ENCODE assay signal across 9 cellular contexts in the genomic region with DNA sequence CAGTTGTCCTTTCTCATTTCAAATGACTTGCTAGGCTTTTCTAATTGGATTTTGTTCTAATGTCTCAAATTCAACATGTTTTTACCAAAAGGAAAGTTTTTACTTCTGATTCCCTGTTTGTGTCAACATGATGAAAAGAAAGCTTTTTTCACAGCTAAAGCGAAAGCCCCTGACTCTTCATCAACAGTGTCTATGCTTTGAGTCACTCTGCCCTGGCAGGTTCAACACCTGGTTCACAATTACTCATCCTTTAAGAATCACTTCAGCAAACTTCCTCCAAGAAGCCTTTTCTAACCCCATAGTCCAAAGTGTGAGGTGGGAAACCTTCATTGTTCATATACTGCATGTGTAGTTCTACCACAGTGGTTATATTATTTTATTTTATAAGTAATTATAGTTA. TPM values are rescaled to one million over a fixed set of nuclear protein-coding genes. Genes with fewer than 3 reads are reported as not detected.
DNase-seq lines count a peak whose midpoint lies in the region; ATAC-seq and TF ChIP-seq lines count a peak whose summit lies in the region.
"Had no signal": no experiment of that assay in that cellular context is flagged by ENCODE, and none has a peak within 500 bp of the region (broad histone marks: within the 10 kb centered on the region; RNA-seq: fewer than 3 reads in every experiment).

No MANE protein-coding gene starts in this region.

- no peak overlapping the region for H3K9ac ChIP-seq in OCI-LY3 (ENCODE audit: low read length)

- H2AFZ ChIP-seq in OCI-LY3 (ENCODE audit: low read depth, low read length) = no peak overlapping the region

- H3K36me3 ChIP-seq in OCI-LY3 (replicated peaks; ENCODE audit: low read depth, low read length) = no peaks in the 10 kb centered on the region

- H3K27me3 ChIP-seq in OCI-LY3 (ENCODE audit: low read depth, low read length) = no peaks in the 10 kb centered on the region

- H3K4me1 ChIP-seq in OCI-LY3 (ENCODE audit: low read length) = peaks cover 22% of the 10 kb centered on the region

- H3K4me3 ChIP-seq in OCI-LY3 (ENCODE audit: low read length) = no peak overlapping the region

- TF ChIP-seq CTCF in OCI-LY3 (IDR thresholded peaks at IDR 0.05; ENCODE audit: low read depth, low read length) = no peak

- ATAC-seq in GM19025 (IDR thresholded peaks at IDR 0.05; ENCODE audit: low read depth, unreplicated experiment) (peak; percentile 69), HG02852 (IDR thresholded peaks at IDR 0.05; ENCODE audit: unreplicated experiment) (peak; percentile 84)

- H3K27ac ChIP-seq in OCI-LY3 (ENCODE audit: low read length) = no peak overlapping the region

- no peaks in the 10 kb centered on the region for H3K79me2 ChIP-seq in OCI-LY3 (ENCODE audit: low read length)

- no peaks in the 10 kb centered on the region for H3K9me3 ChIP-seq in OCI-LY3 (ENCODE audit: insufficient read depth, low read length)

- no peaks in the 10 kb centered on the region for H4K20me1 ChIP-seq in OCI-LY3 (ENCODE audit: insufficient read depth, low read length)

- peak overlapping the region; percentile 16; the same call in 1 of the 2 replicates for H3K4me2 ChIP-seq in OCI-LY3 (ENCODE audit: low read length)

- peak; percentile 61 for DNase-seq in A172 (ENCODE audit: low spot score)
- DNase-seq in GOT3 (lab: John Stamatoyannopoulos, UW) = no peak
- DNase-seq in pons (ENCODE audit: low spot score) = no peak
- no peak for DNase-seq in KG1 (lab: John Stamatoyannopoulos, UW)
- DNase-seq in NCI-H526 treated with DMSO at 0.1 percent for 48 hours (lab: John Stamatoyannopoulos, UW) = no peak
- DNase-seq: NCI-H1436 treated with DMSO at 0.1 percent for 48 hours had no signal

RNA-seq across cellular contexts. Expression of gene DSG2, which starts 7.6 kb away (rescaled TPM):
- total RNA-seq in A172 (2014; rRNA removed; shearing (Covaris generic)) = 51.7 and 55.3 TPM in 2 replicates

RNA-seq across cellular contexts. Expression of gene DSG3, which starts 42.8 kb away (rescaled TPM):
- total RNA-seq in A172 (2014; rRNA removed; shearing (Covaris generic)) = 0.07 TPM in 1 of 2 replicates, not detected in the other
